In the genomic region with DNA sequence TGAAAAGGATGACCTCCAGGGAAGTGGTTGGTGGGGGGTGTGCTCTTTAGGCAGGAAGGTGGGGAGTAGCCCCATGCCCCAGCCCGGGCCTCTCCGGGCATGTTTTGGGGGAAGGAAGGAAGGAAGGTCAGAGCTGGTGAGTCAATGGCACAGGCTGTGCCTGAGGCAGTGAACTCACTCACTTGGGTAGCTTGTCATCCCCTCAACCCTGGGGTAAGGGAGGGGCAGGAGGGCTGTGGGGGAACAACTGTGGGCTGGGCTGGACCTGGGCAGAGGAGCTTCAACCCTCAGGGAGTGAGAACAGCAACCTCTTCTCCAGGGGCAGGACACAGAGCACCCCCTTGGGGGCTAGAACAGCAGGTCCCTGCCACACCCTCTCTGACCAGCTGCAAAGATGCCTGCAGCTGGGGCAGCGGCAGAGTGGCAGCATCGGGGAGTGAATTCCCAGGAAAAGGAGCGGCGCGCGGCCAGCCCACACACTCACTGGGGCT, we compare ENCODE assay signal across 1 cellular context.
A peak's percentile ranks its signal among the peaks of the same experiment; 100 is the strongest.
TF ChIP-seq lines count a peak whose summit lies in the region.

No MANE protein-coding gene starts in this region.

TF ChIP-seq in A549, 52 proteins besides CTCF, POLR2A, EP300 and RAD21:
- TF ChIP-seq ZSCAN20 (CRISPR knock-in tag; IDR thresholded peaks at IDR 0.05) (no peak), JUN (IDR thresholded peaks at IDR 0.05) (no peak), HOXA7 (CRISPR knock-in tag; IDR thresholded peaks at IDR 0.05) (no peak), FOSL2 (IDR thresholded peaks at IDR 0.05) (0 out of 2 replicates have a peak, but pooled peaks have one; percentile 8), FOSL2 (CRISPR knock-in tag; IDR thresholded peaks at IDR 0.05) (peak; percentile 41; the same call in 1 of the 2 replicates)
TF ChIP-seq in A549: peak in this region for 1.
